Comparison of ENCODE assay signal across 26 cellular contexts in genomic region chr4:3527914-3528876, GRCh38. TPM values are rescaled to one million over a fixed set of nuclear protein-coding genes. Genes with fewer than 3 reads are reported as not detected.
A peak's percentile ranks its signal among the peaks of the same experiment; 100 is the strongest.
DNase-seq lines count a peak whose midpoint lies in the region; ATAC-seq and TF ChIP-seq lines count a peak whose summit lies in the region.
"Had no signal": no experiment of that assay in that cellular context is flagged by ENCODE, and none has a peak within 500 bp of the region (broad histone marks: within the 10 kb centered on the region; RNA-seq: fewer than 3 reads in every experiment).

No MANE protein-coding gene starts in this region.

- no peak overlapping the region for H3K4me3 Mint-ChIP-seq in endodermal cell
- H3K4me3 Mint-ChIP-seq: activated CD4-positive, alpha-beta T cell treated with anti-CD3 and anti-CD28 coated beads for 36 hours; CD8-positive, alpha-beta T cell; central memory CD8-positive, alpha-beta T cell; memory B cell had no signal

- H2AFZ ChIP-seq in DND-41 (ENCODE audit: low read depth, low read length): no peak overlapping the region

- intact Hi-C loops in posterior vena cava (cut with DNase I): no loop called here

- 91 to 98% methylated on average over 22 to 27 of the region's 27 CpGs for WGBS in endodermal cell (ENCODE audit: insufficient coverage in 1 of 2, insufficient read length in 1 of 2), 2 experiments

- peaks cover 38% of the 10 kb centered on the region for H3K36me3 ChIP-seq in BLaER1
- peaks cover 58% of the 10 kb centered on the region for H3K36me3 ChIP-seq in DND-41 (ENCODE audit: insufficient read depth, low read length)
- peaks cover 34% of the 10 kb centered on the region for H3K36me3 ChIP-seq in endodermal cell (ENCODE audit: control insufficient read depth, insufficient read depth, low read length)

- H3K9me3 Mint-ChIP-seq in endodermal cell: no peaks in the 10 kb centered on the region
- H3K9me3 Mint-ChIP-seq: CD8-positive, alpha-beta T cell; central memory CD8-positive, alpha-beta T cell; memory B cell; stimulated activated naive B cell treated with anti-CD40 and anti-IgM and Interleukin-4, amounts not matched to agents 10 μg/mL and 1 μg/mL and 100 μg/mL, for 72 hours had no signal

- DNase-seq in DND-41: no peak
- peak; percentile 42 for DNase-seq in endodermal cell
- DNase-seq in posterior vena cava (ENCODE audit: low spot score): peak; percentile 74
- DNase-seq in NCI-H1436 treated with DMSO at 0.1 percent for 48 hours (lab: John Stamatoyannopoulos, UW): no peak
- no peak for DNase-seq in HuH-7 (ENCODE audit: low spot score)
- DNase-seq: activated CD4-positive, alpha-beta T cell treated with anti-CD3 and anti-CD28 coated beads for 36 hours; activated CD8-positive, alpha-beta memory T cell treated with anti-CD3 and anti-CD28 coated beads for 24 hours; activated naive CD4-positive, alpha-beta T cell treated with anti-CD3 and anti-CD28 coated beads, Interleukin-2, amount 50 U/mL, for 16 hours; activated T-cell treated with anti-CD3 and anti-CD28 coated beads, Interleukin-2, amount 50 U/mL, for 1 hour; anterior cingulate cortex; CD8-positive, alpha-beta T cell; DMS 273 treated with DMSO at 0.1 percent for 48 hours; glutamatergic neuron; kidney glomerular epithelial cell; MM.1S; NCI-H1694; NCI-H526 treated with DMSO at 0.1 percent for 48 hours; stimulated activated CD4-positive, alpha-beta T cell treated with anti-CD3 and anti-CD28 coated beads, Interleukin-4, amount 100 ng/mL, for 1 hour; stimulated activated naive B cell treated with anti-CD40 and anti-IgM and Interleukin-4, amounts not matched to agents 10 μg/mL and 1 μg/mL and 100 μg/mL, for 72 hours had no signal

- peak overlapping the region; percentile 64 for H3K9ac ChIP-seq in BLaER1
- H3K9ac ChIP-seq in DND-41 (ENCODE audit: low read depth, low read length): peak overlapping the region; percentile 10; the same call in 1 of the 2 replicates
- no peak overlapping the region for H3K9ac ChIP-seq in endodermal cell (ENCODE audit: extremely low read depth, low read length, poor library complexity, severe bottlenecking)

- peaks cover 24% of the 10 kb centered on the region for H3K4me1 Mint-ChIP-seq in endodermal cell

- H3K4me3 ChIP-seq in BLaER1: peak overlapping the region; percentile 24
- no peak overlapping the region for H3K4me3 ChIP-seq in DND-41 (ENCODE audit: low read depth in 1 of 2, low read length in 2 of 2)
- no peak overlapping the region for H3K4me3 ChIP-seq in endodermal cell (ENCODE audit: low read length)
- H3K4me3 ChIP-seq: suprapubic skin, vagina had no signal

- peaks cover 70% of the 10 kb centered on the region for H3K79me2 ChIP-seq in DND-41 (ENCODE audit: insufficient read depth, low read length)

- peaks cover 6% of the 10 kb centered on the region for H3K27me3 Mint-ChIP-seq in endodermal cell (ENCODE audit: insufficient read depth)
- H3K27me3 Mint-ChIP-seq: activated CD4-positive, alpha-beta T cell treated with anti-CD3 and anti-CD28 coated beads for 36 hours; central memory CD8-positive, alpha-beta T cell; memory B cell; stimulated activated naive B cell treated with anti-CD40 and anti-IgM and Interleukin-4, amounts not matched to agents 10 μg/mL and 1 μg/mL and 100 μg/mL, for 72 hours had no signal

- H3K27me3 ChIP-seq in BLaER1: peaks cover 4% of the 10 kb centered on the region; the same call in 1 of the 2 replicates
- H3K27me3 ChIP-seq in DND-41 (ENCODE audit: insufficient read depth, low read length, poor library complexity): no peaks in the 10 kb centered on the region
- peaks cover 6% of the 10 kb centered on the region for H3K27me3 ChIP-seq in endodermal cell (ENCODE audit: control insufficient read depth, insufficient read depth, low read length, poor library complexity, severe bottlenecking)
- H3K27me3 ChIP-seq: suprapubic skin, vagina had no signal

- peak overlapping the region; percentile 100 for H3K4me2 ChIP-seq in BLaER1
- H3K4me2 ChIP-seq in DND-41 (ENCODE audit: insufficient read depth, low read length): peak overlapping the region; percentile 34; the same call in 1 of the 2 replicates

- H3K4me1 ChIP-seq in BLaER1 (peaks cover 86% of the 10 kb centered on the region), DND-41 (ENCODE audit: insufficient read depth, low read length) (peaks cover 42% of the 10 kb centered on the region), endodermal cell (ENCODE audit: control insufficient read depth, insufficient read depth, low read length) (peaks cover 2% of the 10 kb centered on the region)

- no peak for TF ChIP-seq CTCF in DND-41 (IDR thresholded peaks at IDR 0.05; ENCODE audit: borderline replicate concordance, extremely low read depth, low read length, poor library complexity, severe bottlenecking)
- no peak for TF ChIP-seq CTCF in endodermal cell (conservative IDR thresholded peaks at IDR 0.05)

- H3K9me3 ChIP-seq in BLaER1: no peaks in the 10 kb centered on the region
- no peaks in the 10 kb centered on the region for H3K9me3 ChIP-seq in DND-41 (ENCODE audit: insufficient read depth, low read length, severe bottlenecking)
- no peaks in the 10 kb centered on the region for H3K9me3 ChIP-seq in endodermal cell (ENCODE audit: control insufficient read depth, low read length)
- H3K9me3 ChIP-seq: suprapubic skin, vagina had no signal

- H3K27ac ChIP-seq in BLaER1 (peak overlapping the region; percentile 55), DND-41 (ENCODE audit: low read length) (peak overlapping the region; percentile 48; the same call in 1 of the 2 replicates), endodermal cell (ENCODE audit: low read depth, low read length) (no peak overlapping the region)
- H3K27ac ChIP-seq: epithelial cell of prostate, suprapubic skin, vagina had no signal

- H3K36me3 Mint-ChIP-seq in endodermal cell (ENCODE audit: low read depth): peaks cover 37% of the 10 kb centered on the region

- H4K20me1 ChIP-seq in BLaER1: peaks cover 89% of the 10 kb centered on the region
- H4K20me1 ChIP-seq in DND-41 (ENCODE audit: insufficient read depth, low read length): peaks cover 76% of the 10 kb centered on the region

- H3K27ac Mint-ChIP-seq in endodermal cell: no peak overlapping the region
- H3K27ac Mint-ChIP-seq: activated CD4-positive, alpha-beta T cell treated with anti-CD3 and anti-CD28 coated beads for 36 hours; CD8-positive, alpha-beta T cell; memory B cell; stimulated activated naive B cell treated with anti-CD40 and anti-IgM and Interleukin-4, amounts not matched to agents 10 μg/mL and 1 μg/mL and 100 μg/mL, for 72 hours had no signal

- ATAC-seq in DND-41 (ENCODE audit: insufficient read depth, low read depth): no peak
- ATAC-seq in GM21423 (IDR thresholded peaks at IDR 0.05; ENCODE audit: unreplicated experiment): no peak
- ATAC-seq: activated CD4-positive, alpha-beta T cell treated with anti-CD3 and anti-CD28 coated beads for 36 hours; CD8-positive, alpha-beta T cell; stimulated activated naive B cell treated with anti-CD40 and anti-IgM and Interleukin-4, amounts not matched to agents 10 μg/mL and 1 μg/mL and 100 μg/mL, for 72 hours had no signal

RNA-seq across cellular contexts. Expression of gene LRPAP1, which starts 4.0 kb away (rescaled TPM):
- total RNA-seq in endodermal cell: 100 to 1,000 TPM; 111 to 129 TPM
- polyA plus RNA-seq in endodermal cell (2013, experiment 1 of 2): 89.0 TPM
- polyA plus RNA-seq in endodermal cell (2013, experiment 2 of 2): 75.9 TPM
- total RNA-seq in posterior vena cava: 100 to 1,000 TPM in 1 of 2 donors, 10 to 100 TPM in 1; 97.9 to 147 TPM

Comparison
In these comparisons a context has a peak if more than half of its experiments do, and no peak if none do; other contexts are left out.
1. DNase-seq: peak in endodermal cell (single experiment) and posterior vena cava (single experiment); none in DND-41 (single experiment), NCI-H1436 treated with DMSO at 0.1 percent for 48 hours (single experiment) and HuH-7 (single experiment).